Comparison of ENCODE assay signal across 21 cellular contexts in genomic region chr3:53312832-53313231, GRCh38. TPM values are rescaled to one million over a fixed set of nuclear protein-coding genes. Genes with fewer than 3 reads are reported as not detected.
A peak's percentile ranks its signal among the peaks of the same experiment; 100 is the strongest.
DNase-seq lines count a peak whose midpoint lies in the region; ATAC-seq, FAIRE-seq and TF ChIP-seq lines count a peak whose summit lies in the region.
"Had no signal": no experiment of that assay in that cellular context is flagged by ENCODE, and none has a peak within 500 bp of the region (broad histone marks: within the 10 kb centered on the region; RNA-seq: fewer than 3 reads in every experiment).

No MANE protein-coding gene starts in this region.

- WGBS in HepG2 (ENCODE audit: low lambda C conversion rate) = 37% methylated on average over 1 of the region's 1 CpG
- 56% methylated on average over 1 of the region's 1 CpG for WGBS in right lobe of liver (ENCODE audit: insufficient coverage, low coverage, low lambda C conversion rate, missing lambda C conversion rate)
- 42 to 75% (median 46%) methylated on average over 1 of the region's 1 CpG for WGBS in ovary, 3 donors

- peaks cover 19 to 57% of the 10 kb centered on the region in 2 experiments for H3K36me3 ChIP-seq in HepG2 (replicated peaks in 1 of 2; ENCODE audit: control insufficient read depth in 1 of 2, insufficient read depth in 2 of 2, low read length in 2 of 2)
- peaks cover 0 to 58% (median 24%) of the 10 kb centered on the region in 4 donors for H3K36me3 ChIP-seq in right lobe of liver
- peaks cover 32% of the 10 kb centered on the region for H3K36me3 ChIP-seq in thoracic aorta
- no peaks in the 10 kb centered on the region for H3K36me3 ChIP-seq in ovary

- TF ChIP-seq EP300 in HepG2 (IDR thresholded peaks at IDR 0.05; ENCODE audit: low read depth in 2 of 2, low read length in 2 of 2) (peak in 1 of 2 experiments; percentile 10; a peak in 1 of 4 replicates), HepG2 (CRISPR knock-in tag; IDR thresholded peaks at IDR 0.05; ENCODE audit: borderline replicate concordance) (no peak), ovary (IDR thresholded peaks at IDR 0.05) (no peak)

- H2AFZ ChIP-seq in HepG2 (ENCODE audit: low read length) = no peak overlapping the region
- H2AFZ ChIP-seq: GM23338 had no signal

- TF ChIP-seq POLR2A in HepG2 (IDR thresholded peaks at IDR 0.05; ENCODE audit: insufficient read depth in 1 of 2, low read depth in 2 of 2, low read length in 2 of 2) = no peak
- TF ChIP-seq POLR2A in right lobe of liver (IDR thresholded peaks at IDR 0.05) = no peak
- no peak for TF ChIP-seq POLR2A in ovary (IDR thresholded peaks at IDR 0.05)

- no peak overlapping the region for H3K4me2 ChIP-seq in HepG2 (ENCODE audit: low read depth, low read length)
- H3K4me2 ChIP-seq: BLaER1 treated with 17β-estradiol and CSF1 and Interleukin-3, amounts not matched to agents 10 nM and 100 nM; GM23338 had no signal

- ATAC-seq in HepG2 = no peak; the same call in 2 of the 3 replicates
- no peak for ATAC-seq in right lobe of liver
- peak; percentile 30 for ATAC-seq in sciatic nerve
- no peak for ATAC-seq in thoracic aorta (ENCODE audit: insufficient number of reproducible peaks, low FRiP score, low read depth)
- no peak for ATAC-seq in HG03139 (IDR thresholded peaks at IDR 0.05; ENCODE audit: unreplicated experiment)
- ATAC-seq: GM23338 had no signal

- H3K9me3 ChIP-seq in HepG2 (ENCODE audit: low read length) = no peaks in the 10 kb centered on the region
- no peaks in the 10 kb centered on the region for H3K9me3 ChIP-seq in right lobe of liver
- H3K9me3 ChIP-seq in thoracic aorta = no peaks in the 10 kb centered on the region
- no peaks in the 10 kb centered on the region for H3K9me3 ChIP-seq in ovary
- H3K9me3 ChIP-seq: BLaER1 treated with 17β-estradiol and CSF1 and Interleukin-3, amounts not matched to agents 10 nM and 100 nM; Caco-2 had no signal

- TF ChIP-seq CTCF in HepG2 (CRISPR knock-in tag; IDR thresholded peaks at IDR 0.05) = no peak
- no peak for TF ChIP-seq CTCF in right lobe of liver (IDR thresholded peaks at IDR 0.05)
- no peak for TF ChIP-seq CTCF in fibroblast of the aortic adventitia (IDR thresholded peaks at IDR 0.05; ENCODE audit: insufficient read depth, low read length)
- no peak for TF ChIP-seq CTCF in thoracic aorta (IDR thresholded peaks at IDR 0.05)
- TF ChIP-seq CTCF in ovary (IDR thresholded peaks at IDR 0.05) = no peak

- POLR2A ChIA-PET in HepG2 (lab: Yijun Ruan, JAX) = no interaction called here

- CTCF ChIA-PET in HepG2 (lab: Yijun Ruan, JAX; ENCODE audit: low intra/inter-chr PET ratio, low total read pairs) = no interaction called here

- H3K4me3 ChIP-seq in HepG2 (replicated peaks in 1 of 3; ENCODE audit: insufficient read depth in 1 of 3, low read depth in 2 of 3, low read length in 3 of 3) = no peak overlapping the region
- H3K4me3 ChIP-seq in right lobe of liver = no peak overlapping the region
- H3K4me3 ChIP-seq in fibroblast of the aortic adventitia (ENCODE audit: low read depth, low read length) = no peak overlapping the region
- no peak overlapping the region for H3K4me3 ChIP-seq in thoracic aorta
- no peak overlapping the region for H3K4me3 ChIP-seq in ovary
- H3K4me3 ChIP-seq: BLaER1 treated with 17β-estradiol and CSF1 and Interleukin-3, amounts not matched to agents 10 nM and 100 nM; GM23338 had no signal

- intact Hi-C loops in HepG2 (cut with micrococcal nuclease; ENCODE audit: unreplicated experiment) (no loop called here), right lobe of liver (cut with DNase I) (no loop called here), sciatic nerve (cut with DNase I) (no loop called here), ovary (cut with DNase I) (no loop called here)

- H3K27ac ChIP-seq in HepG2 (ENCODE audit: extremely low read length, insufficient read depth, low read length) = peak overlapping the region; percentile 8
- no peak overlapping the region for H3K27ac ChIP-seq in right lobe of liver
- peak overlapping the region; percentile 35 to 60 for H3K27ac ChIP-seq in thoracic aorta
- H3K27ac ChIP-seq in ovary = no peak overlapping the region
- H3K27ac ChIP-seq: BLaER1 treated with 17β-estradiol and CSF1 and Interleukin-3, amounts not matched to agents 10 nM and 100 nM; HL-60 had no signal

- H4K20me1 ChIP-seq in HepG2 (ENCODE audit: insufficient read depth, low read length) = no peaks in the 10 kb centered on the region

- peaks cover 18% of the 10 kb centered on the region for H3K4me1 ChIP-seq in HepG2 (ENCODE audit: insufficient read depth, low read length)
- H3K4me1 ChIP-seq in right lobe of liver = no peaks in the 10 kb centered on the region
- H3K4me1 ChIP-seq in thoracic aorta (ENCODE audit: control insufficient read depth in 1 of 2, low read depth in 2 of 2) = peaks cover 12 to 25% of the 10 kb centered on the region in 2 donors
- H3K4me1 ChIP-seq in ovary (ENCODE audit: insufficient read depth) = no peaks in the 10 kb centered on the region
- H3K4me1 ChIP-seq: Caco-2 had no signal

- BruUV-seq in HepG2 (replicated peaks; lab: Mats Ljungman, UMichigan) = no TSS peak

- no peak for FAIRE-seq in HepG2 (lab: Jason Lieb, UNC)
- FAIRE-seq: D721Med, GM12892, GM18507, H54 had no signal

- no peaks in the 10 kb centered on the region for H3K79me2 ChIP-seq in HepG2 (ENCODE audit: insufficient read depth, low read length)

- DNase-seq in HepG2 (ENCODE audit: low spot score) (peak; percentile 44), right lobe of liver (no peak), fibroblast of the aortic adventitia (ENCODE audit: low read depth) (peak; percentile 15), sciatic nerve (ENCODE audit: low spot score) (no peak), thoracic aorta (ENCODE audit: low spot score) (no peak), ovary (no peak)
- no peak for DNase-seq in activated CD4-positive, alpha-beta T cell treated with anti-CD3 and anti-CD28 coated beads for 4 hours
- DNase-seq: Caco-2, DMS153, DMS79, GDM1, HCEC 1CT, IMR-90 had no signal

- in situ Hi-C loops in HepG2 (cut with HindIII; ENCODE audit: extremely low pct_ligation_motif_present, low pct_unique_long_range_greater_than_20kb) = no loop called here

- no peak overlapping the region for H3K9ac ChIP-seq in HepG2 (ENCODE audit: insufficient read depth, low read depth, low read length)

- TF ChIP-seq RAD21 in HepG2 (CRISPR knock-in tag; IDR thresholded peaks at IDR 0.05) = no peak

- H3K27me3 ChIP-seq in HepG2 (ENCODE audit: control insufficient read depth in 1 of 2, insufficient read depth in 2 of 2, low read length in 2 of 2) (no peaks in the 10 kb centered on the region), right lobe of liver (no peaks in the 10 kb centered on the region), thoracic aorta (replicated peaks; ENCODE audit: insufficient read depth) (no peaks in the 10 kb centered on the region), ovary (no peaks in the 10 kb centered on the region)
- H3K27me3 ChIP-seq: BLaER1 treated with 17β-estradiol and CSF1 and Interleukin-3, amounts not matched to agents 10 nM and 100 nM had no signal

RNA-seq across cellular contexts. Expression of gene DCP1A, which starts 34.5 kb away (rescaled TPM):
- total RNA-seq in HepG2 (2016; rRNA removed; fragmentation: Illumina TruSeq; extraction: Trizol) = 14.2 and 20.7 TPM in 2 replicates
- total RNA-seq in HepG2 (2016; cell fraction: cytosol; rRNA removed; fragmentation: Illumina TruSeq; extraction: Trizol; ENCODE audit: low read depth) = 3.3 and 3.6 TPM in 2 replicates
- 11.0 and 18.2 TPM in 2 replicates for total RNA-seq in HepG2 (2016; cell fraction: insoluble cytoplasmic fraction; rRNA removed; fragmentation: Illumina TruSeq; extraction: Trizol)
- total RNA-seq in HepG2 (2016; cell fraction: membrane; rRNA removed; fragmentation: Illumina TruSeq; extraction: Trizol) = 6.5 and 7.0 TPM in 2 replicates
- total RNA-seq in HepG2 (2016; cell fraction: nucleus; rRNA removed; fragmentation: Illumina TruSeq; extraction: Trizol) = 21.6 and 21.8 TPM in 2 replicates
- polyA plus RNA-seq in HepG2 (2011; rRNA removed) = 38.1 and 41.2 TPM in 2 replicates
- polyA plus RNA-seq in HepG2 (2011; cell fraction: cytosol; rRNA removed) = 22.7 and 24.5 TPM in 2 replicates
- polyA plus RNA-seq in HepG2 (2011; cell fraction: nucleus; rRNA removed) = 18.3 and 18.5 TPM in 2 replicates
- 16.2 and 20.5 TPM in 2 replicates for polyA plus RNA-seq in HepG2 (2012)
- polyA plus RNA-seq in HepG2 (2016; cell fraction: cytosol; fragmentation: Illumina TruSeq; extraction: Trizol; ENCODE audit: low read depth) = 0.61 and 0.66 TPM in 2 replicates
- polyA plus RNA-seq in HepG2 (2016; cell fraction: insoluble cytoplasmic fraction; fragmentation: Illumina TruSeq; extraction: Trizol; ENCODE audit: low read depth) = 12.9 and 15.0 TPM in 2 replicates
- polyA plus RNA-seq in HepG2 (2016; cell fraction: membrane; fragmentation: Illumina TruSeq; extraction: Trizol; ENCODE audit: low read depth) = 2.2 and 2.6 TPM in 2 replicates
- polyA plus RNA-seq in HepG2 (2016; cell fraction: nucleus; fragmentation: Illumina TruSeq; extraction: Trizol; ENCODE audit: insufficient read depth, low read depth) = 15.3 and 16.0 TPM in 2 replicates
- 91.7 and 101 TPM in 2 replicates for polyA minus RNA-seq in HepG2 (2011; rRNA and poly(A)+ RNA removed; ENCODE audit: low replicate concordance)
- polyA minus RNA-seq in HepG2 (2011; cell fraction: cytosol; rRNA and poly(A)+ RNA removed) = 30.3 and 31.8 TPM in 2 replicates
- polyA minus RNA-seq in HepG2 (2011; cell fraction: nucleus; rRNA and poly(A)+ RNA removed) = 74.2 and 83.0 TPM in 2 replicates
- 10 to 100 TPM in 1 of 6 experiments, 1 to 10 TPM in 5; 5.7 to 12.1 (median 7.1) TPM for total RNA-seq in right lobe of liver
- 13.1 and 16.4 TPM in 2 replicates for total RNA-seq in fibroblast of the aortic adventitia (ENCODE audit: low replicate concordance)
- 30.8 TPM for total RNA-seq in sciatic nerve
- 10 to 100 TPM; 28.5 to 33.2 TPM for total RNA-seq in thoracic aorta
- total RNA-seq in ovary = 10 to 100 TPM; 16.7 to 34.1 (median 27.1) TPM
- 10 to 100 TPM; 11.5 to 16.9 TPM for polyA plus RNA-seq in ovary

RNA-seq across cellular contexts. Expression of gene TKT, which starts 57.0 kb away (rescaled TPM):
- total RNA-seq in HepG2 (2016; rRNA removed; fragmentation: Illumina TruSeq; extraction: Trizol) = 196 and 238 TPM in 2 replicates
- total RNA-seq in HepG2 (2016; cell fraction: cytosol; rRNA removed; fragmentation: Illumina TruSeq; extraction: Trizol; ENCODE audit: low read depth) = 73.9 and 83.5 TPM in 2 replicates
- 153 and 251 TPM in 2 replicates for total RNA-seq in HepG2 (2016; cell fraction: insoluble cytoplasmic fraction; rRNA removed; fragmentation: Illumina TruSeq; extraction: Trizol)
- total RNA-seq in HepG2 (2016; cell fraction: membrane; rRNA removed; fragmentation: Illumina TruSeq; extraction: Trizol) = 138 and 161 TPM in 2 replicates
- total RNA-seq in HepG2 (2016; cell fraction: nucleus; rRNA removed; fragmentation: Illumina TruSeq; extraction: Trizol) = 157 and 193 TPM in 2 replicates
- polyA plus RNA-seq in HepG2 (2011; rRNA removed) = 150 and 188 TPM in 2 replicates
- polyA plus RNA-seq in HepG2 (2011; cell fraction: cytosol; rRNA removed) = 105 and 148 TPM in 2 replicates
- 113 and 116 TPM in 2 replicates for polyA plus RNA-seq in HepG2 (2011; cell fraction: nucleus; rRNA removed)
- 234 and 367 TPM in 2 replicates for polyA plus RNA-seq in HepG2 (2012)
- 126 and 140 TPM in 2 replicates for polyA plus RNA-seq in HepG2 (2016; cell fraction: cytosol; fragmentation: Illumina TruSeq; extraction: Trizol; ENCODE audit: low read depth)
- polyA plus RNA-seq in HepG2 (2016; cell fraction: insoluble cytoplasmic fraction; fragmentation: Illumina TruSeq; extraction: Trizol; ENCODE audit: low read depth) = 190 and 266 TPM in 2 replicates
- polyA plus RNA-seq in HepG2 (2016; cell fraction: membrane; fragmentation: Illumina TruSeq; extraction: Trizol; ENCODE audit: low read depth) = 168 and 215 TPM in 2 replicates
- 308 and 328 TPM in 2 replicates for polyA plus RNA-seq in HepG2 (2016; cell fraction: nucleus; fragmentation: Illumina TruSeq; extraction: Trizol; ENCODE audit: insufficient read depth, low read depth)
- 280 and 471 TPM in 2 replicates for polyA minus RNA-seq in HepG2 (2011; rRNA and poly(A)+ RNA removed; ENCODE audit: low replicate concordance)
- polyA minus RNA-seq in HepG2 (2011; cell fraction: cytosol; rRNA and poly(A)+ RNA removed) = 128 and 140 TPM in 2 replicates
- polyA minus RNA-seq in HepG2 (2011; cell fraction: nucleus; rRNA and poly(A)+ RNA removed) = 47.4 and 62.7 TPM in 2 replicates
- 100 to 1,000 TPM in 5 of 6 experiments, 10 to 100 TPM in 1; 98.9 to 257 (median 146) TPM for total RNA-seq in right lobe of liver
- total RNA-seq in fibroblast of the aortic adventitia (ENCODE audit: low replicate concordance) = 265 and 457 TPM in 2 replicates
- 219 TPM for total RNA-seq in sciatic nerve
- total RNA-seq in thoracic aorta = 100 to 1,000 TPM; 138 to 240 TPM
- 100 to 1,000 TPM; 109 to 279 (median 230) TPM for total RNA-seq in ovary
- 100 to 1,000 TPM in 1 of 2 donors, 10 to 100 TPM in 1; 62.6 to 208 TPM for polyA plus RNA-seq in ovary

Comparison
In these comparisons a context has a peak if more than half of its experiments do, and no peak if none do; other contexts are left out.
1. DNase-seq: peak in HepG2 (single experiment) and fibroblast of the aortic adventitia (single experiment); none in right lobe of liver (0 of 3), sciatic nerve (single experiment), thoracic aorta (single experiment), ovary (0 of 5) and activated CD4-positive, alpha-beta T cell treated with anti-CD3 and anti-CD28 coated beads for 4 hours (0 of 2).
2. H3K27ac ChIP-seq: peak in HepG2 (single experiment) and thoracic aorta (2 of 2); none in right lobe of liver (0 of 3) and ovary (0 of 2).